8 cellular contexts compared by ENCODE assay signal in genomic region chr11:118771481-118772278, GRCh38. TPM values are rescaled to one million over a fixed set of nuclear protein-coding genes. Genes with fewer than 3 reads are reported as not detected.
DNase-seq lines count a peak whose midpoint lies in the region; ATAC-seq and TF ChIP-seq lines count a peak whose summit lies in the region.

No MANE protein-coding gene starts in this region.

- H3K27ac Mint-ChIP-seq in neural progenitor cell: no peak overlapping the region

- H3F3A ChIP-seq in DOHH2 (ENCODE audit: control insufficient read depth, insufficient read depth): peaks cover 8% of the 10 kb centered on the region
- H3F3A ChIP-seq in neural progenitor cell (ENCODE audit: low read depth): peaks cover 35% of the 10 kb centered on the region

- H4K20me1 ChIP-seq in DOHH2 (ENCODE audit: control insufficient read depth, insufficient read depth, low read depth, low read length): peaks cover 26% of the 10 kb centered on the region
- H4K20me1 ChIP-seq in neural progenitor cell (ENCODE audit: low read depth): peaks cover 100% of the 10 kb centered on the region

- peaks cover 2% of the 10 kb centered on the region for H3K27me3 Mint-ChIP-seq in neural progenitor cell (ENCODE audit: insufficient read depth, low read depth)

- intact Hi-C loops in ascending aorta (cut with DNase I): loop anchor here (5.0 kb wide), 1 partner anchor 79 kb away; no protein-coding TSS in a partner anchor
- intact Hi-C loops in lower leg skin (cut with DNase I; ENCODE audit: low total_unique reads): no loop called here

- WGBS in lower leg skin, 2 donors: 57 to 66% methylated on average over 4 of the region's 4 CpGs

- H3K4me2 ChIP-seq in DOHH2 (ENCODE audit: low read length): peak overlapping the region; percentile 29
- peak overlapping the region; percentile 8 for H3K4me2 ChIP-seq in neural progenitor cell

- no peaks in the 10 kb centered on the region for H3K9me3 ChIP-seq in DOHH2 (ENCODE audit: control insufficient read depth, insufficient read depth, low read length)
- no peaks in the 10 kb centered on the region for H3K9me3 ChIP-seq in ascending aorta
- no peaks in the 10 kb centered on the region for H3K9me3 ChIP-seq in neural progenitor cell (ENCODE audit: low read depth)

- H2AFZ ChIP-seq in neural progenitor cell (replicated peaks): no peak overlapping the region

- H3K27ac ChIP-seq in DOHH2 (ENCODE audit: low read depth, low read length) (0 out of 2 replicates have a peak overlapping the region, but pooled peaks have one; percentile 14), ascending aorta (peak overlapping the region; percentile 19 to 63), neural progenitor cell (no peak overlapping the region)

- peaks cover 45% of the 10 kb centered on the region for H3K4me1 ChIP-seq in DOHH2 (ENCODE audit: control insufficient read depth, low read length)
- peaks cover 7 to 68% of the 10 kb centered on the region in 2 donors for H3K4me1 ChIP-seq in ascending aorta
- H3K4me1 ChIP-seq in neural progenitor cell: peaks cover 24% of the 10 kb centered on the region

- TF ChIP-seq CTCF in DOHH2 (IDR thresholded peaks at IDR 0.05; ENCODE audit: low read depth, low read length, poor library complexity, severe bottlenecking) (no peak), ascending aorta (IDR thresholded peaks at IDR 0.05) (no peak), neural progenitor cell (IDR thresholded peaks at IDR 0.05) (no peak), GM10266 (IDR thresholded peaks at IDR 0.05; ENCODE audit: control insufficient read depth, insufficient read depth, low read depth, missing control alignments) (no peak), lower leg skin (IDR thresholded peaks at IDR 0.05) (no peak)

- TF ChIP-seq POLR2A in lower leg skin (IDR thresholded peaks at IDR 0.05): no peak

- H3K4me3 Mint-ChIP-seq in neural progenitor cell: no peak overlapping the region

- H3K27me3 ChIP-seq in DOHH2 (ENCODE audit: control insufficient read depth, low read length): no peaks in the 10 kb centered on the region
- no peaks in the 10 kb centered on the region for H3K27me3 ChIP-seq in ascending aorta
- H3K27me3 ChIP-seq in neural progenitor cell: no peaks in the 10 kb centered on the region

- no peaks in the 10 kb centered on the region for H3K9me3 Mint-ChIP-seq in neural progenitor cell

- H3K4me3 ChIP-seq in DOHH2 (ENCODE audit: low read length): no peak overlapping the region
- peak overlapping the region in 1 of 2 donors; percentile 5 for H3K4me3 ChIP-seq in ascending aorta
- no peak overlapping the region for H3K4me3 ChIP-seq in neural progenitor cell
- H3K4me3 ChIP-seq in lower leg skin (ENCODE audit: low read depth, poor library complexity, severe bottlenecking): no peak overlapping the region

- H3K79me2 ChIP-seq in DOHH2 (ENCODE audit: control insufficient read depth, low read length): peaks cover 99% of the 10 kb centered on the region
- H3K79me2 ChIP-seq in neural progenitor cell (ENCODE audit: low read depth): peaks cover 100% of the 10 kb centered on the region

- no peak for ATAC-seq in HG03342 (IDR thresholded peaks at IDR 0.05; ENCODE audit: unreplicated experiment)

- H3K9me2 ChIP-seq in DOHH2 (replicated peaks; ENCODE audit: control insufficient read depth, low read length): no peaks in the 10 kb centered on the region

- peak; percentile 69 for DNase-seq in MV-4-11 (lab: John Stamatoyannopoulos, UW)
- no peak for DNase-seq in ascending aorta (ENCODE audit: low spot score in 2 of 2)
- no peak for DNase-seq in neural progenitor cell (ENCODE audit: low spot score)
- no peak for DNase-seq in NCI-H1930 (lab: John Stamatoyannopoulos, UW)
- no peak for DNase-seq in GM10266 (ENCODE audit: extremely low spot score)
- DNase-seq in lower leg skin (ENCODE audit: low spot score in 2 of 2): no peak

- peaks cover 27% of the 10 kb centered on the region for H3K36me3 Mint-ChIP-seq in neural progenitor cell

- H3K9ac ChIP-seq in neural progenitor cell: no peak overlapping the region

- H3K36me3 ChIP-seq in DOHH2 (ENCODE audit: control insufficient read depth, low read length) (peaks cover 94% of the 10 kb centered on the region), ascending aorta (peaks cover 18 to 37% of the 10 kb centered on the region in 2 donors), neural progenitor cell (peaks cover 26% of the 10 kb centered on the region)

- peaks cover 24% of the 10 kb centered on the region for H3K4me1 Mint-ChIP-seq in neural progenitor cell

RNA-seq across cellular contexts. Expression of gene DDX6, which starts 19.3 kb away (rescaled TPM):
- total RNA-seq in ascending aorta (25.9 TPM), neural progenitor cell (ENCODE audit: low replicate concordance) (191 and 332 TPM in 2 replicates), lower leg skin (100 to 1,000 TPM in 2 of 4 donors, 10 to 100 TPM in 2; 71.8 to 117 (median 88.6) TPM)
